ENCODE assay signal across 8 cellular contexts in the genomic region with DNA sequence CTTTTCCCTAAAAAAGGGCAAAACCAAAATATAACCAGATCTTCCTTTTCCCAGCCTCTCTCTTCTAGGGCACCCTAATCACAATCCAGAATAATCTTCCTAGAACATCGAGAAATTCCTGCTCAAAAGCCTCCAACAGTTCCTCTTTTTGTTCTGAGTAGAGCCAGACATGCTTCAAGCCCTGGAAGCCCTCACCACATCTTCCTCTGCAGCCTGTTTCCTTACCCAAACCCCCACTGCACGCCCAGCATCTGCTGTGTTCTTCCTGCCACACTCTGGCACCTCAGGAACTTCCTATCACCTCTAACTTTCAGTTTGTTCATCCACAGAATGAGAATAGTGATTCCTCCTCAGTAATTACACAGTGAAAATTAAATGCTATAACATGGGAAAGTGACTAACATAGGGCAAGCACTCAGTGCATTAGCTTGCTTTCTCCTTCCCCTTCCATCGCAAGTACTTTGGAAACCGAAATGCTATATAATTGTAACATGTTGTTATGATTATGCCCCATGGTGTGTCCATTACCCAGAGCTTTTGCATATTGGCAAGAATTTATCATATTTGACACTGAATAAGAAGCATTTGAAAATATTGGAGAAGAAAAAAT. TPM values are rescaled to one million over a fixed set of nuclear protein-coding genes. Genes with fewer than 3 reads are reported as not detected.
DNase-seq lines count a peak whose midpoint lies in the region; ATAC-seq and TF ChIP-seq lines count a peak whose summit lies in the region.

No MANE protein-coding gene starts in this region.

- H3K4me3 ChIP-seq in H7 (ENCODE audit: insufficient read depth, low read depth, low read length) (no peak overlapping the region), endodermal cell (ENCODE audit: low read length) (no peak overlapping the region), transverse colon (no peak overlapping the region)

- TF ChIP-seq CTCF in osteocyte (IDR thresholded peaks at IDR 0.05) = no peak
- no peak for TF ChIP-seq CTCF in GM10248 (IDR thresholded peaks at IDR 0.05; ENCODE audit: control extremely low read depth, extremely low read depth, low read depth, missing control alignments)
- TF ChIP-seq CTCF in endodermal cell (conservative IDR thresholded peaks at IDR 0.05) = no peak
- no peak for TF ChIP-seq CTCF in transverse colon (IDR thresholded peaks at IDR 0.05)

- no peak for TF ChIP-seq EP300 in transverse colon (IDR thresholded peaks at IDR 0.05; ENCODE audit: low read depth)

- in situ Hi-C loops in transverse colon (cut with MboI; ENCODE audit: low pct_ligation_motif_present in 1 of 4, low pct_unique_long_range_greater_than_20kb in 1 of 4, low sequenced_read_pairs in 3 of 4) = no loop called here

- peaks cover 30% of the 10 kb centered on the region for H3K4me1 Mint-ChIP-seq in osteocyte (ENCODE audit: unreplicated experiment)
- H3K4me1 Mint-ChIP-seq in endodermal cell = peaks cover 2% of the 10 kb centered on the region

- H3K27ac ChIP-seq in endodermal cell (ENCODE audit: low read depth, low read length) (no peak overlapping the region), transverse colon (peak overlapping the region in 1 of 4 donors; percentile 23)

- ATAC-seq in GM18909 (IDR thresholded peaks at IDR 0.05; ENCODE audit: poor library complexity, unreplicated experiment) (peak; percentile 30), HG03280 (IDR thresholded peaks at IDR 0.05; ENCODE audit: unreplicated experiment) (peak; percentile 25)

- intact Hi-C loops in transverse colon (cut with DNase I; ENCODE audit: low total_unique reads) = loop anchor here (5.0 kb wide), 1 partner anchor 1025 kb away; no protein-coding TSS in a partner anchor

- peaks cover 43% of the 10 kb centered on the region for H3K36me3 Mint-ChIP-seq in osteocyte (ENCODE audit: unreplicated experiment)
- H3K36me3 Mint-ChIP-seq in endodermal cell (ENCODE audit: low read depth) = peaks cover 4% of the 10 kb centered on the region

- H3K27ac Mint-ChIP-seq in osteocyte (ENCODE audit: unreplicated experiment) (peak overlapping the region; percentile 76), endodermal cell (no peak overlapping the region)

- DNase-seq in activated CD4-positive, alpha-beta T cell treated with anti-CD3 and anti-CD28 coated beads, Interleukin-2, amount 50 U/mL, for 1 hour = peak; percentile 23
- DNase-seq in osteocyte (ENCODE audit: extremely low spot score, unreplicated experiment) (no peak), H7 (no peak), GM10248 (ENCODE audit: extremely low spot score) (no peak), endodermal cell (no peak), transverse colon (no peak)

- TF ChIP-seq POLR2A in transverse colon (IDR thresholded peaks at IDR 0.05) = no peak

- H3K36me3 ChIP-seq in H7 (replicated peaks; ENCODE audit: control insufficient read depth, insufficient read depth, low read length) (no peaks in the 10 kb centered on the region), endodermal cell (ENCODE audit: control insufficient read depth, insufficient read depth, low read length) (no peaks in the 10 kb centered on the region), transverse colon (peaks cover 0 to 19% (median 8%) of the 10 kb centered on the region in 4 donors)

- POLR2A ChIA-PET in GM10248 (lab: Yijun Ruan, JAX) = no interaction called here

- no peaks in the 10 kb centered on the region for H3K4me1 ChIP-seq in endodermal cell (ENCODE audit: control insufficient read depth, insufficient read depth, low read length)
- H3K4me1 ChIP-seq in transverse colon = peaks cover 0 to 34% (median 2%) of the 10 kb centered on the region in 4 donors

- CTCF ChIA-PET in GM10248 (lab: Yijun Ruan, JAX) = no interaction called here

- 92 to 100% methylated on average over 1 to 3 of the region's 4 CpGs for WGBS in endodermal cell (ENCODE audit: insufficient coverage in 1 of 2, insufficient read length in 1 of 2), 2 experiments
- 65 to 67% methylated on average over 3 to 4 of the region's 4 CpGs for WGBS in transverse colon (ENCODE audit: low coverage in 1 of 2), 2 donors

- no peaks in the 10 kb centered on the region for H3K9me3 ChIP-seq in endodermal cell (ENCODE audit: control insufficient read depth, low read length)
- no peaks in the 10 kb centered on the region for H3K9me3 ChIP-seq in transverse colon

- H3K9ac ChIP-seq in endodermal cell (ENCODE audit: extremely low read depth, low read length, poor library complexity, severe bottlenecking) = no peak overlapping the region

- H3K9me3 Mint-ChIP-seq in osteocyte (ENCODE audit: unreplicated experiment) (no peaks in the 10 kb centered on the region), endodermal cell (no peaks in the 10 kb centered on the region)

- H3K27me3 Mint-ChIP-seq in osteocyte (ENCODE audit: unreplicated experiment) (no peaks in the 10 kb centered on the region), endodermal cell (ENCODE audit: insufficient read depth) (no peaks in the 10 kb centered on the region)

- H3K4me3 Mint-ChIP-seq in osteocyte (ENCODE audit: unreplicated experiment) (no peak overlapping the region), endodermal cell (no peak overlapping the region)

- no peaks in the 10 kb centered on the region for H3K27me3 ChIP-seq in H7 (ENCODE audit: control insufficient read depth, insufficient read depth, low read length)
- no peaks in the 10 kb centered on the region for H3K27me3 ChIP-seq in endodermal cell (ENCODE audit: control insufficient read depth, insufficient read depth, low read length, poor library complexity, severe bottlenecking)
- no peaks in the 10 kb centered on the region for H3K27me3 ChIP-seq in transverse colon

RNA-seq across cellular contexts. Expression of a gene that starts 26.3 kb away (rescaled TPM):
- total RNA-seq in osteocyte = 71.2 and 73.2 TPM in 2 replicates
- 15.6 and 19.9 TPM in 2 replicates for total RNA-seq in H7 (2014; rRNA removed; shearing (Covaris generic))
- total RNA-seq in endodermal cell = 10 to 100 TPM; 13.9 to 16.8 TPM
- polyA plus RNA-seq in endodermal cell (2013, experiment 1 of 2) = 22.7 TPM
- polyA plus RNA-seq in endodermal cell (2013, experiment 2 of 2) = 19.5 TPM
- total RNA-seq in transverse colon = 10 to 100 TPM in 3 of 4 donors, 1 to 10 TPM in 1; 7.8 to 41.8 (median 28.2) TPM

RNA-seq across cellular contexts. Expression of a gene that starts 37.4 kb away (rescaled TPM):
- total RNA-seq in osteocyte (21.0 and 21.4 TPM in 2 replicates), endodermal cell (10 to 100 TPM; 36.7 to 53.3 TPM), transverse colon (1 to 10 TPM in 3 of 4 donors, under 1 TPM in 1; 1.00 to 5.6 (median 3.3) TPM)
- total RNA-seq in H7 (2014; rRNA removed; shearing (Covaris generic)) = 86.0 and 91.1 TPM in 2 replicates
- polyA plus RNA-seq in endodermal cell (2013, experiment 1 of 2) = 68.5 TPM
- 66.8 TPM for polyA plus RNA-seq in endodermal cell (2013, experiment 2 of 2)

RNA-seq across cellular contexts. Expression of a gene that starts 42.5 kb away (rescaled TPM):
- total RNA-seq in osteocyte = not detected in 2 replicates
- total RNA-seq in H7 (2014; rRNA removed; shearing (Covaris generic)) = not detected in 2 replicates
- not detected for total RNA-seq in endodermal cell
- polyA plus RNA-seq in endodermal cell (2013, experiment 1 of 2) = not detected
- polyA plus RNA-seq in endodermal cell (2013, experiment 2 of 2) = not detected
- total RNA-seq in transverse colon = 1 to 10 TPM in 2 of 4 donors, under 1 TPM in 1, not detected in 1; 0.60 to 5.6 (median 4.0) TPM
